ENCODE assay signal across 2 cellular contexts in the genomic region with DNA sequence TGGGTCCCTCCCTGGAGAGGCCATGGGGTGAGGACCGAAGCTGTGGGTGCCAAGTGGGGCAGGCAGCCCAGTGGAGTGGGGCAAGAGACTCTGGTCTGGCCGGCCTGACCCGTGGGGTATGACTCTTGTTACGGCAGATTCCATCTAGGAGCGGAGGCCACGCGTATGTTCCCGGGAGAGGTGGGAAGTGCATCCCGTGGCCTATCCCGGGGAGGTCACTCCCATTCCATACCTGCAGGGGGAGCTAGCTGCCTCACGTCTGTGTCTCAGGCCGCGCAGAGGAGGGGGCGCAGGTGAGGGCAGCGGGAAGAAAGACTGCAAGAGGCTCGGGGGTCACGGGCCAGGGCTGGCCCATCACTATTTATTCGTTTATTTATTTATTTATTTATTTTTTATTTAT.
TF ChIP-seq lines count a peak whose summit lies in the region.

No MANE protein-coding gene starts in this region.

TF ChIP-seq in GM23338, 12 proteins besides CTCF, POLR2A, EP300 and RAD21 (continued from another document):
- TF ChIP-seq, protein P1, sequence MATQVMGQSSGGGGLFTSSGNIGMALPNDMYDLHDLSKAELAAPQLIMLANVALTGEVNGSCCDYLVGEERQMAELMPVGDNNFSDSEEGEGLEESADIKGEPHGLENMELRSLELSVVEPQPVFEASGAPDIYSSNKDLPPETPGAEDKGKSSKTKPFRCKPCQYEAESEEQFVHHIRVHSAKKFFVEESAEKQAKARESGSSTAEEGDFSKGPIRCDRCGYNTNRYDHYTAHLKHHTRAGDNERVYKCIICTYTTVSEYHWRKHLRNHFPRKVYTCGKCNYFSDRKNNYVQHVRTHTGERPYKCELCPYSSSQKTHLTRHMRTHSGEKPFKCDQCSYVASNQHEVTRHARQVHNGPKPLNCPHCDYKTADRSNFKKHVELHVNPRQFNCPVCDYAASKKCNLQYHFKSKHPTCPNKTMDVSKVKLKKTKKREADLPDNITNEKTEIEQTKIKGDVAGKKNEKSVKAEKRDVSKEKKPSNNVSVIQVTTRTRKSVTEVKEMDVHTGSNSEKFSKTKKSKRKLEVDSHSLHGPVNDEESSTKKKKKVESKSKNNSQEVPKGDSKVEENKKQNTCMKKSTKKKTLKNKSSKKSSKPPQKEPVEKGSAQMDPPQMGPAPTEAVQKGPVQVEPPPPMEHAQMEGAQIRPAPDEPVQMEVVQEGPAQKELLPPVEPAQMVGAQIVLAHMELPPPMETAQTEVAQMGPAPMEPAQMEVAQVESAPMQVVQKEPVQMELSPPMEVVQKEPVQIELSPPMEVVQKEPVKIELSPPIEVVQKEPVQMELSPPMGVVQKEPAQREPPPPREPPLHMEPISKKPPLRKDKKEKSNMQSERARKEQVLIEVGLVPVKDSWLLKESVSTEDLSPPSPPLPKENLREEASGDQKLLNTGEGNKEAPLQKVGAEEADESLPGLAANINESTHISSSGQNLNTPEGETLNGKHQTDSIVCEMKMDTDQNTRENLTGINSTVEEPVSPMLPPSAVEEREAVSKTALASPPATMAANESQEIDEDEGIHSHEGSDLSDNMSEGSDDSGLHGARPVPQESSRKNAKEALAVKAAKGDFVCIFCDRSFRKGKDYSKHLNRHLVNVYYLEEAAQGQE (IDR thresholded peaks at IDR 0.05; ENCODE audit: unreplicated experiment) = no peak
- no peak for TF ChIP-seq STAT1 (IDR thresholded peaks at IDR 0.05; ENCODE audit: unreplicated experiment)

TF ChIP-seq in WTC11, 78 proteins besides CTCF, POLR2A, EP300 and RAD21 (continued from another document):
- TF ChIP-seq, protein P2, sequence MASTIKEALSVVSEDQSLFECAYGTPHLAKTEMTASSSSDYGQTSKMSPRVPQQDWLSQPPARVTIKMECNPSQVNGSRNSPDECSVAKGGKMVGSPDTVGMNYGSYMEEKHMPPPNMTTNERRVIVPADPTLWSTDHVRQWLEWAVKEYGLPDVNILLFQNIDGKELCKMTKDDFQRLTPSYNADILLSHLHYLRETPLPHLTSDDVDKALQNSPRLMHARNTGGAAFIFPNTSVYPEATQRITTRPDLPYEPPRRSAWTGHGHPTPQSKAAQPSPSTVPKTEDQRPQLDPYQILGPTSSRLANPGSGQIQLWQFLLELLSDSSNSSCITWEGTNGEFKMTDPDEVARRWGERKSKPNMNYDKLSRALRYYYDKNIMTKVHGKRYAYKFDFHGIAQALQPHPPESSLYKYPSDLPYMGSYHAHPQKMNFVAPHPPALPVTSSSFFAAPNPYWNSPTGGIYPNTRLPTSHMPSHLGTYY (CRISPR knock-in tag; IDR thresholded peaks at IDR 0.05) = no peak
- TF ChIP-seq, protein P3, sequence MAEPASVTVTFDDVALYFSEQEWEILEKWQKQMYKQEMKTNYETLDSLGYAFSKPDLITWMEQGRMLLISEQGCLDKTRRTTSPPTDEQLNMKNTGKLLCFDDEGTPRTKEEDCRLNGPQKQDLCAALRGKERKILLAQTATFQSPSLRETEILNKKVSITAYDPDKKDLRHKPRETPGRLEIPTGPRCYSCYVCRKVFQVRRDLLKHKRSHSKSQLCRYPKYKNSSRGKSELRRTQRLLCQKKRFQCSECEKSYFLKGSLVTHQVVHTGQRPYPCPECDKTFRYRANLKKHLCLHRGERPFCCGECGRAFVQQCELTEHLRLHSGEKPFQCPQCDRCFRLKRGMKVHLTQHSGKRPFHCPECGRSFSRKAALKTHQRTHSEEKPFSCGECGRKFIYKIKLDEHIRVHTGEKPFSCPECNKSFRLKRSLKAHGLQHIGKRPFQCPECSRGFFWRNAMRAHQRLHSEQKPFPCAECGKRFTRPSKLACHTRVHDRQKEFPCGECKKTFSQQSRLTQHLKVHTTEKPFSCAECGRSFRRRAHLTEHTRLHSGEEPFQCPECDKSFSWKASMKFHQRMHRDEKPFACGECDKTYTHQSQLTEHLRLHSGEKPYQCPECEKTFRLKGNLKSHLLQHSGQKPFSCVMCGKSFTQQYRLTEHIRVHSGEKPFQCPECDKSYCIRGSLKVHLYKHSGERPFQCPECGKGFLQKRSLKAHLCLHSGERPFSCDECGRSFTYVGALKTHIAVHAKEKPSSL (CRISPR knock-in tag; conservative IDR thresholded peaks at IDR 0.05) = no peak
- TF ChIP-seq SP1 (CRISPR knock-in tag; conservative IDR thresholded peaks at IDR 0.05) (no peak), SMAD4 (CRISPR knock-in tag; IDR thresholded peaks at IDR 0.05) (no peak), PRRX2 (CRISPR knock-in tag; IDR thresholded peaks at IDR 0.05) (no peak)
